29 cellular contexts compared by ENCODE assay signal in the genomic region with DNA sequence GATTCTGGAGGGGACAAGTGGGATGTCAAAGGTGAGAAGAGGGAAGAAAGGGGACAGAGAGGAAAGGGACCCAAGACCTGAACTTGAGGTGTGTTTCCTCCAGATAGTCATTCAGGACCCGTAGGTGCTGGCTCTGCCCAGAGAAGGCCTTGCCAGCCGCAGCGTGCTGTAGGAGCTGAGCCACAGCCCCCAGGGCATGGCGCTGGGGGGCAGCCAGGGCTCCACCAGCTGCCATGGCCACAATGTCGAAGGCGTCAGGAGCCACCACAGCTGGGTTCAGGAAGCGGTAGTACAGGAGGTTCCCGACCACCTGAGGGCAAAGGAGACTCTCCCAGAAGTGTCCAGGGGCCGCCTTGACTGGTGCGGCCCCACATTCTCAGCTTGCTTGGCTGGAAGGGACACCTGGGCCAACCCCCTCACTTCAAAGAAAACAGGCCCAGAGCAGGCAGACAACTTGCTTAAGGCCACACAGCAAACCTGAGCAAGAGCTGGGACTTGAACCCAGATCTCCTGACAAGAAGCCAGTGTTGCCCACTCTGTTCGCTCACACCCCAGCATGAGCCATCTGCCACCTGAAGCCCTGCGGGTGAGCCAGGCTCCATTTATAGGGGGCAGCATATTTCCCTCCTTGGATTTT. TPM values are rescaled to one million over a fixed set of nuclear protein-coding genes. Genes with fewer than 3 reads are reported as not detected.
"Had no signal": no experiment of that assay in that cellular context is flagged by ENCODE, and none has a peak within 500 bp of the region (broad histone marks: within the 10 kb centered on the region; RNA-seq: fewer than 3 reads in every experiment).

No MANE protein-coding gene starts in this region.

- H3K27me3 Mint-ChIP-seq: naive thymus-derived CD4-positive, alpha-beta T cell; progenitor cell of endocrine pancreas; stimulated activated memory B cell treated with anti-CD40 and anti-IgM and Interleukin-4, amounts not matched to agents 10 μg/mL and 1 μg/mL and 100 μg/mL, for 72 hours; stimulated activated naive CD8-positive, alpha-beta T cell treated with anti-CD3 and anti-CD28 coated beads, Interleukin-15, Interleukin-2, amounts not matched to agents 100 ng/mL and 50 ng/mL, for 24 hours had no signal

- H3K4me1 Mint-ChIP-seq: nephron; neural progenitor cell; stimulated activated memory B cell treated with anti-CD40 and anti-IgM and Interleukin-4, amounts not matched to agents 10 μg/mL and 1 μg/mL and 100 μg/mL, for 72 hours had no signal

- H3K27ac ChIP-seq: dorsolateral prefrontal cortex, epithelial cell of prostate, gastrocnemius medialis, neural progenitor cell, parathyroid adenoma, right atrium auricular region, skin epidermis, spleen, thoracic aorta, tibial nerve had no signal

- H3K9me3 ChIP-seq: gastrocnemius medialis, right atrium auricular region, spleen, thoracic aorta, tibial nerve had no signal

- DNase-seq: cerebellar nuclear complex; effector CD4-positive, alpha-beta T cell; foreskin fibroblast; head of caudate nucleus; kidney; mesenchymal stem cell; midbrain; naive thymus-derived CD4-positive, alpha-beta T cell; spleen; stimulated activated CD4-positive, alpha-beta T cell treated with anti-CD3 and anti-CD28 coated beads, Interleukin-4, amount 100 ng/mL, for 4 hours had no signal

- H3K27ac Mint-ChIP-seq: nephron; neural progenitor cell; stimulated activated memory B cell treated with anti-CD40 and anti-IgM and Interleukin-4, amounts not matched to agents 10 μg/mL and 1 μg/mL and 100 μg/mL, for 72 hours; stimulated activated naive CD8-positive, alpha-beta T cell treated with anti-CD3 and anti-CD28 coated beads, Interleukin-15, Interleukin-2, amounts not matched to agents 100 ng/mL and 50 ng/mL, for 24 hours had no signal

- H3K36me3 ChIP-seq: gastrocnemius medialis, neural progenitor cell, right atrium auricular region, thoracic aorta, tibial nerve had no signal

- H3K4me1 ChIP-seq: neural progenitor cell, parathyroid adenoma, right atrium auricular region, spleen, tibial nerve had no signal

- H3K36me3 Mint-ChIP-seq: stimulated activated memory B cell treated with anti-CD40 and anti-IgM and Interleukin-4, amounts not matched to agents 10 μg/mL and 1 μg/mL and 100 μg/mL, for 72 hours had no signal

- ATAC-seq: esophagus mucosa; gastrocnemius medialis; left lobe of liver; naive thymus-derived CD4-positive, alpha-beta T cell; stimulated activated memory B cell treated with anti-CD40 and anti-IgM and Interleukin-4, amounts not matched to agents 10 μg/mL and 1 μg/mL and 100 μg/mL, for 72 hours had no signal

- H3K9me3 Mint-ChIP-seq: naive thymus-derived CD4-positive, alpha-beta T cell; nephron; neural progenitor cell; stimulated activated memory B cell treated with anti-CD40 and anti-IgM and Interleukin-4, amounts not matched to agents 10 μg/mL and 1 μg/mL and 100 μg/mL, for 72 hours; stimulated activated naive CD8-positive, alpha-beta T cell treated with anti-CD3 and anti-CD28 coated beads, Interleukin-15, Interleukin-2, amounts not matched to agents 100 ng/mL and 50 ng/mL, for 24 hours had no signal

- H3K27me3 ChIP-seq: dorsolateral prefrontal cortex, gastrocnemius medialis, neural progenitor cell, right atrium auricular region, spleen, tibial nerve had no signal

- H3K4me3 ChIP-seq: dorsolateral prefrontal cortex, gastrocnemius medialis, neural progenitor cell, right atrium auricular region, skin epidermis, spleen, thoracic aorta, tibial nerve had no signal

- H3K4me3 Mint-ChIP-seq: naive thymus-derived CD4-positive, alpha-beta T cell; nephron; neural progenitor cell; stimulated activated memory B cell treated with anti-CD40 and anti-IgM and Interleukin-4, amounts not matched to agents 10 μg/mL and 1 μg/mL and 100 μg/mL, for 72 hours; stimulated activated naive CD8-positive, alpha-beta T cell treated with anti-CD3 and anti-CD28 coated beads, Interleukin-15, Interleukin-2, amounts not matched to agents 100 ng/mL and 50 ng/mL, for 24 hours had no signal

RNA-seq across cellular contexts. Expression of gene TTC24, which starts 45.0 kb away (rescaled TPM):
- total RNA-seq: esophagus mucosa, glomerular endothelial cell, left lobe of liver, lung microvascular endothelial cell, osteoblast, progenitor cell of endocrine pancreas, right atrium auricular region, thoracic aorta, tibial nerve, urinary bladder had no signal
